In the genomic region with DNA sequence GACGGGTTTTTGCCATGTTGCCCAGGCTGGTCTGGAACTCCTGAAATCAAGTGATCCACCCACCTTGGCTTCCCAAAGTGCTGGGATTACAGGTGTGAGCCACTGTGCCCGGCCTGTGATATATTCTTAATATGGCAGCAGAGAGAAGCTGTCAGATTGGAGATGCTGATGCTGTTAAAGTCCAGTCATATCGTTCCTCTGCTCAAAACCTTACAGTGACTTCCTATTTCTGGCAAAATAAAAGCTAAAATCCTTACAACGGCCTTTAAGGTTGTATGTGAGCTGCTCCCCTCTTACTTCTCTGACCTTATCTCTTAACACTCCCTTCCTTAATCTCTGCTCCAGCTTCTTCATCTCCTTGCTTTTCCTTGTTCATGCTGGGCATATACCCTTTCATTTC, we compare ENCODE assay signal across 14 cellular contexts.
"Had no signal": no experiment of that assay in that cellular context is flagged by ENCODE, and none has a peak within 500 bp of the region (broad histone marks: within the 10 kb centered on the region; RNA-seq: fewer than 3 reads in every experiment).

No MANE protein-coding gene starts in this region.

- H3K27ac Mint-ChIP-seq: activated CD4-positive, alpha-beta memory T cell treated with anti-CD3 and anti-CD28 coated beads for 36 hours; activated naive CD4-positive, alpha-beta T cell treated with anti-CD3 and anti-CD28 coated beads, Interleukin-2, amount 50 U/mL, for 72 hours; nephron had no signal

- H3K27me3 ChIP-seq: tibial artery had no signal

- H3K36me3 ChIP-seq: lower lobe of right lung, tibial artery had no signal

- DNase-seq: activated CD4-positive, alpha-beta memory T cell treated with anti-CD3 and anti-CD28 coated beads for 36 hours; activated effector memory CD4-positive, alpha-beta T cell treated with anti-CD3 and anti-CD28 coated beads, Interleukin-2, amount 50 U/mL, for 16 hours; activated T-cell treated with anti-CD3 and anti-CD28 coated beads, Interleukin-2, amount 50 U/mL, for 4 hours; left colon; lower lobe of right lung; occipital lobe; stimulated activated naive CD4-positive, alpha-beta T cell; tibial artery had no signal

- H3K9me3 ChIP-seq: lower lobe of right lung, tibial artery had no signal

- H3K4me3 Mint-ChIP-seq: activated CD4-positive, alpha-beta memory T cell treated with anti-CD3 and anti-CD28 coated beads for 36 hours; activated T-cell treated with anti-CD3 and anti-CD28 coated beads, Interleukin-2, amount 50 U/mL, for 4 hours; nephron had no signal

- H3K4me1 ChIP-seq: lower lobe of right lung, tibial artery had no signal

- H3K36me3 Mint-ChIP-seq: activated CD4-positive, alpha-beta memory T cell treated with anti-CD3 and anti-CD28 coated beads for 36 hours; activated naive CD4-positive, alpha-beta T cell treated with anti-CD3 and anti-CD28 coated beads, Interleukin-2, amount 50 U/mL, for 72 hours had no signal

- FAIRE-seq: colon, endometrium, islet of Langerhans, urothelium cell line had no signal

- H3K9me3 Mint-ChIP-seq: activated CD4-positive, alpha-beta memory T cell treated with anti-CD3 and anti-CD28 coated beads for 36 hours; activated naive CD4-positive, alpha-beta T cell treated with anti-CD3 and anti-CD28 coated beads, Interleukin-2, amount 50 U/mL, for 72 hours; activated T-cell treated with anti-CD3 and anti-CD28 coated beads, Interleukin-2, amount 50 U/mL, for 4 hours; nephron had no signal

- ATAC-seq: activated naive CD4-positive, alpha-beta T cell treated with anti-CD3 and anti-CD28 coated beads, Interleukin-2, amount 50 U/mL, for 72 hours; activated T-cell treated with anti-CD3 and anti-CD28 coated beads, Interleukin-2, amount 50 U/mL, for 4 hours had no signal

- H3K4me3 ChIP-seq: lower lobe of right lung, tibial artery had no signal

- H3K27me3 Mint-ChIP-seq: activated CD4-positive, alpha-beta memory T cell treated with anti-CD3 and anti-CD28 coated beads for 36 hours had no signal

- H3K27ac ChIP-seq: lower lobe of right lung, tibial artery had no signal

- H3K4me1 Mint-ChIP-seq: nephron had no signal
